Comparison of ENCODE assay signal across 17 cellular contexts in the genomic region with DNA sequence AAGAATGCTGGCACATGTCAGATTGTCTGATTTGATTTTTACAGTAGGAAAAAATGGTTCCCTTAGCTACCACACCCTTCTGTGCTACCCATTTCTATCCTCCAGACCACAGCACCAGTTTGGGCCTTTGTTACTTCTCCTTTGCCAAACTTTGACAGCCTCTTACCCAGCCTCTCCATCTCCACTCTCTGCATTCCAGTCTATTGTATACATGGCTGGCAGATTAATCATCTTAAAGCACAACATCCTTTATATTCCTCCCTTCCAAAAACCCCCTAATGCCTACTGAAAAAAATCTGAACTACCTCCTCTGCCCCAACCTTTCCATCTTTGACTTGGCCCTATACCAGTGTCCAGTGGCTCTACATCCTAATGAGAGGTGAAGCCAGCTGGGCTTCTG.
"Had no signal": no experiment of that assay in that cellular context is flagged by ENCODE, and none has a peak within 500 bp of the region (broad histone marks: within the 10 kb centered on the region; RNA-seq: fewer than 3 reads in every experiment).

No MANE protein-coding gene starts in this region.

- H3K36me3 Mint-ChIP-seq: brain; natural killer cell treated with Interleukin-12 subunit alpha and Interleukin-12 subunit beta and Interleukin-15 and Interleukin-18, amount 100 ng/mL, for 72 hours had no signal

- H3K27me3 Mint-ChIP-seq: stimulated activated naive B cell treated with anti-CD40 and anti-IgM and Interleukin-4, amounts not matched to agents 10 μg/mL and 1 μg/mL and 100 μg/mL, for 72 hours had no signal

- H3K27me3 ChIP-seq: thyroid gland had no signal

- H3K4me1 Mint-ChIP-seq: activated CD4-positive, alpha-beta memory T cell treated with anti-CD3 and anti-CD28 coated beads, Interleukin-2, amount 10 ng/mL, durations not matched to agents 7 days and 5 days; activated CD4-positive, alpha-beta T cell treated with anti-CD3 and anti-CD28 coated beads for 36 hours had no signal

- H3K4me3 ChIP-seq: thyroid gland had no signal

- H3K9me3 ChIP-seq: thyroid gland had no signal

- H3K9me3 Mint-ChIP-seq: activated CD4-positive, alpha-beta memory T cell treated with anti-CD3 and anti-CD28 coated beads, Interleukin-2, amount 10 ng/mL, durations not matched to agents 7 days and 5 days; effector memory CD8-positive, alpha-beta T cell had no signal

- H3K27ac Mint-ChIP-seq: activated CD4-positive, alpha-beta memory T cell treated with anti-CD3 and anti-CD28 coated beads, Interleukin-2, amount 10 ng/mL, durations not matched to agents 7 days and 5 days; activated CD4-positive, alpha-beta T cell treated with anti-CD3 and anti-CD28 coated beads for 36 hours; activated naive CD8-positive, alpha-beta T cell; brain; effector memory CD8-positive, alpha-beta T cell; natural killer cell treated with Interleukin-12 subunit alpha and Interleukin-12 subunit beta and Interleukin-15 and Interleukin-18, amount 100 ng/mL, for 72 hours; stimulated activated naive B cell treated with anti-CD40 and anti-IgM and Interleukin-4, amounts not matched to agents 10 μg/mL and 1 μg/mL and 100 μg/mL, for 72 hours had no signal

- DNase-seq: activated CD4-positive, alpha-beta memory T cell treated with anti-CD3 and anti-CD28 coated beads, Interleukin-2, amount 10 ng/mL, durations not matched to agents 7 days and 5 days; activated CD4-positive, alpha-beta T cell treated with anti-CD3 and anti-CD28 coated beads for 36 hours; activated gamma-delta T cell; activated T-cell treated with anti-CD3 and anti-CD28 coated beads, Interleukin-2, amount 50 U/mL, for 48 hours; amniotic stem cell; cortex of kidney; effector memory CD8-positive, alpha-beta T cell; glutamatergic neuron; hypothalamus; kidney glomerular epithelial cell; retina; stimulated activated naive B cell treated with anti-CD40 and anti-IgM and Interleukin-4, amounts not matched to agents 10 μg/mL and 1 μg/mL and 100 μg/mL, for 72 hours; T-helper 2 cell; thyroid gland had no signal

- H3K36me3 ChIP-seq: thyroid gland had no signal

- H3K4me3 Mint-ChIP-seq: activated CD4-positive, alpha-beta memory T cell treated with anti-CD3 and anti-CD28 coated beads, Interleukin-2, amount 10 ng/mL, durations not matched to agents 7 days and 5 days; activated CD4-positive, alpha-beta T cell treated with anti-CD3 and anti-CD28 coated beads for 36 hours; activated naive CD8-positive, alpha-beta T cell; brain; effector memory CD8-positive, alpha-beta T cell; natural killer cell treated with Interleukin-12 subunit alpha and Interleukin-12 subunit beta and Interleukin-15 and Interleukin-18, amount 100 ng/mL, for 72 hours; stimulated activated naive B cell treated with anti-CD40 and anti-IgM and Interleukin-4, amounts not matched to agents 10 μg/mL and 1 μg/mL and 100 μg/mL, for 72 hours had no signal

- ATAC-seq: activated CD4-positive, alpha-beta T cell treated with anti-CD3 and anti-CD28 coated beads for 36 hours; effector memory CD8-positive, alpha-beta T cell; natural killer cell treated with Interleukin-12 subunit alpha and Interleukin-12 subunit beta and Interleukin-15 and Interleukin-18, amount 100 ng/mL, for 72 hours; stimulated activated naive B cell treated with anti-CD40 and anti-IgM and Interleukin-4, amounts not matched to agents 10 μg/mL and 1 μg/mL and 100 μg/mL, for 72 hours had no signal
